7 cellular contexts compared by ENCODE assay signal in the genomic region with DNA sequence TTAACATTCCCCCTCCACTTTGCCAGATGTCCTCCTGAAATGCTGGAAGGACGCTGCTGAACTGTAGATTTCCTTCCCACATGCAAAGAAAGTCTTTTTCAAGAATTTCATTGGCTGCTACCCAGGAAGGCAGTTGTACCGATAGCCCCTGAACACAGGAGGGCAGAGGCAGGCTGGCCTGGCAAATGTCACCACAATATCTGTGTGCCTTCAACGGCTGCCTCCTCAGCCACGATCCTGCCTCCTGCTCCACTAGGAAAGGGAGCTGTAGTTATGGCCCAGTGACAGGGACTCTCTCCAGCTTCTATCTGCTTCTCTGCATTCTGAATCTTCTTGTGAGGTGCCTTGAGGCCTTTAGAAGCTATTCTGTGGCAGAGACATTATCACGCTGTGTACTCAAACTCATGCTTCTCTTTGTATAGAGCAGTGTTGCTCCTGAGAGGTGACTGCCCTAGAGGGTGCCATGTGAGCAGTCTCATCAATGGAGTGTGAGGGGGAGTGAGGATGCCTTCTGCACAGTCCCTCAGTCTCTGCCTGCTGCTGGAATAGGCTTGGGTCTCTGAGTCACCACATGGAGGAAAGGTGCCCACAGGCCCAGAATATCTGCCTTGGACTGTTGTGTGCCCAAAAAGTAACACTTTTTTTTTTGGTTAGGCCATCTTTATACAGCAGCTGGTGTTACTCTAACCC.
DNase-seq lines count a peak whose midpoint lies in the region; ATAC-seq and TF ChIP-seq lines count a peak whose summit lies in the region.

No MANE protein-coding gene starts in this region.

- 22% methylated on average over 5 of the region's 5 CpGs for WGBS in right lobe of liver (ENCODE audit: insufficient coverage, low coverage, low lambda C conversion rate, missing lambda C conversion rate)

- no peaks in the 10 kb centered on the region for H3K36me3 ChIP-seq in right lobe of liver

- H3K27ac ChIP-seq in right lobe of liver: no peak overlapping the region

- no peak for TF ChIP-seq POLR2A in right lobe of liver (IDR thresholded peaks at IDR 0.05)

- ATAC-seq in HG02642 (IDR thresholded peaks at IDR 0.05; ENCODE audit: poor library complexity, unreplicated experiment) (peak; percentile 70), right lobe of liver (peak; percentile 62 to 84 (median 78)), GM21515 (IDR thresholded peaks at IDR 0.05; ENCODE audit: unreplicated experiment) (no peak)

- no peak overlapping the region for H3K4me3 ChIP-seq in GM12864 (ENCODE audit: low read depth, low read length)
- H3K4me3 ChIP-seq in right lobe of liver: no peak overlapping the region

- intact Hi-C loops in right lobe of liver (cut with DNase I): loop anchor here in 1 of 2 donors (10.0 kb wide), 1 partner anchor 502 kb away; no protein-coding TSS in a partner anchor

- DNase-seq in GM12864 (ENCODE audit: low read depth) (peak; percentile 10), NCI-H748 treated with DMSO at 0.1 percent for 48 hours (lab: John Stamatoyannopoulos, UW) (peak; percentile 19), cerebellum (ENCODE audit: low spot score) (peak; percentile 27), right lobe of liver (peak; percentile 56 to 78 (median 73))
- no peak for DNase-seq in stimulated activated CD4-positive, alpha-beta T cell treated with anti-CD3 and anti-CD28 coated beads, Interleukin-1b, Interleukin-23, amount 100 ng/mL, for 48 hours

- peaks cover 0 to 9% (median 4%) of the 10 kb centered on the region in 4 donors for H3K4me1 ChIP-seq in right lobe of liver

- TF ChIP-seq CTCF in GM12864 (IDR thresholded peaks at IDR 0.05; ENCODE audit: low read depth, low read length, missing control alignments) (peak; percentile 57), right lobe of liver (IDR thresholded peaks at IDR 0.05) (peak; percentile 49 to 76 (median 54))

- H3K9me3 ChIP-seq in right lobe of liver: no peaks in the 10 kb centered on the region

- H3K27me3 ChIP-seq in right lobe of liver: no peaks in the 10 kb centered on the region
